In the genomic region with DNA sequence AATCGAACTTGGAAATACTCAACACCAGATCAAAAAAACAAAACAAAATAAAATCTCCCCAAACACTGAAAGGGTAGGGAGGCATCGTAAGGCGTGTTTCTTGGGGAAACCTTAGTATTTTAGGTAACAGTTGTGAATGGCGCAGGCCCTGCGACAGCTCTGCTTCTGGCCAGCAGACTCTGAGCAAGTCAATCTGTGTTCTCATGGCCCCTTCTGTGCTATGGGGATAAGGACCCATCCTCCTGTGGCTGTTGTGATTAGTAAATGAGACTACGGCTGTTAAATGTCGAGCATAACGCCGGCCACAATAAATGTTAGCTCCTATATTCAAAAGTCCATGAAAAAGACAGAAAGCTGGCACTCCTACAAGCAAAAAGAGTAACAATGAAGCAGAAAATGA, we compare ENCODE assay signal across 20 cellular contexts. TPM values are rescaled to one million over a fixed set of nuclear protein-coding genes. Genes with fewer than 3 reads are reported as not detected.
DNase-seq lines count a peak whose midpoint lies in the region; ATAC-seq and TF ChIP-seq lines count a peak whose summit lies in the region.
"Had no signal": no experiment of that assay in that cellular context is flagged by ENCODE, and none has a peak within 500 bp of the region (broad histone marks: within the 10 kb centered on the region; RNA-seq: fewer than 3 reads in every experiment).

No MANE protein-coding gene starts in this region.

- ATAC-seq in stimulated activated effector memory CD8-positive, alpha-beta T cell treated with anti-CD3 and anti-CD28 coated beads, Interleukin-12 subunit alpha, Interleukin-12 subunit beta, amount 100 ng/mL, for 72 hours: no peak
- ATAC-seq in HG02610 (IDR thresholded peaks at IDR 0.05; ENCODE audit: unreplicated experiment): no peak
- ATAC-seq: HepG2, lower lobe of right lung had no signal

- H3F3A ChIP-seq in SK-N-SH (replicated peaks; ENCODE audit: insufficient read depth): peaks cover 12% of the 10 kb centered on the region

- H3K9ac ChIP-seq in SK-N-SH: 0 out of 2 replicates have a peak overlapping the region, but pooled peaks have one; percentile 10
- H3K9ac ChIP-seq: parathyroid adenoma had no signal

- TF ChIP-seq RAD21 in SK-N-SH (IDR thresholded peaks at IDR 0.05; ENCODE audit: low read length): no peak

- H3K27me3 ChIP-seq in SK-N-SH (ENCODE audit: insufficient read depth) (no peaks in the 10 kb centered on the region), brain microvascular endothelial cell (replicated peaks) (no peaks in the 10 kb centered on the region)

- H3K4me1 Mint-ChIP-seq in activated naive CD4-positive, alpha-beta T cell treated with anti-CD3 and anti-CD28 coated beads, Interleukin-2, amount 10 ng/mL, durations not matched to agents 7 days and 5 days: peaks cover 41% of the 10 kb centered on the region
- H3K4me1 Mint-ChIP-seq in stimulated activated effector memory CD8-positive, alpha-beta T cell treated with anti-CD3 and anti-CD28 coated beads, Interleukin-12 subunit alpha, Interleukin-12 subunit beta, amount 100 ng/mL, for 72 hours: peaks cover 24% of the 10 kb centered on the region
- H3K4me1 Mint-ChIP-seq: immature natural killer cell had no signal

- peak overlapping the region; percentile 70 to 74 for H3K27ac ChIP-seq in SK-N-SH (ENCODE audit: low read depth in 2 of 2, low read length in 1 of 2)
- H3K27ac ChIP-seq in brain microvascular endothelial cell: peak overlapping the region; percentile 90
- H3K27ac ChIP-seq: lower lobe of right lung, parathyroid adenoma had no signal

- 0 out of 2 replicates have a peak overlapping the region, but pooled peaks have one; percentile 16 for H3K4me2 ChIP-seq in SK-N-SH

- no peaks in the 10 kb centered on the region for H3K9me2 ChIP-seq in SK-N-SH

- peaks cover 68% of the 10 kb centered on the region for H3K36me3 Mint-ChIP-seq in activated naive CD4-positive, alpha-beta T cell treated with anti-CD3 and anti-CD28 coated beads, Interleukin-2, amount 10 ng/mL, durations not matched to agents 7 days and 5 days
- peaks cover 84% of the 10 kb centered on the region for H3K36me3 Mint-ChIP-seq in stimulated activated effector memory CD8-positive, alpha-beta T cell treated with anti-CD3 and anti-CD28 coated beads, Interleukin-12 subunit alpha, Interleukin-12 subunit beta, amount 100 ng/mL, for 72 hours

- POLR2A ChIA-PET in SK-N-SH (lab: Yijun Ruan, JAX): no interaction called here

- in situ Hi-C loops in brain microvascular endothelial cell (cut with HindIII; ENCODE audit: low pct_ligation_motif_present, low sequenced_read_pairs): no loop called here

- H3K36me3 ChIP-seq in SK-N-SH (replicated peaks in 1 of 2; ENCODE audit: control insufficient read depth in 1 of 2, insufficient read depth in 2 of 2, low read length in 1 of 2) (peaks cover 18 to 48% of the 10 kb centered on the region in 2 experiments), brain microvascular endothelial cell (replicated peaks) (peaks cover 42% of the 10 kb centered on the region)

- H3K27me3 Mint-ChIP-seq in activated naive CD4-positive, alpha-beta T cell treated with anti-CD3 and anti-CD28 coated beads, Interleukin-2, amount 10 ng/mL, durations not matched to agents 7 days and 5 days: no peaks in the 10 kb centered on the region

- peak overlapping the region; percentile 86 for H3K27ac Mint-ChIP-seq in activated naive CD4-positive, alpha-beta T cell treated with anti-CD3 and anti-CD28 coated beads, Interleukin-2, amount 10 ng/mL, durations not matched to agents 7 days and 5 days
- H3K27ac Mint-ChIP-seq in stimulated activated effector memory CD8-positive, alpha-beta T cell treated with anti-CD3 and anti-CD28 coated beads, Interleukin-12 subunit alpha, Interleukin-12 subunit beta, amount 100 ng/mL, for 72 hours: peak overlapping the region; percentile 84

- no peaks in the 10 kb centered on the region for H3K9me3 ChIP-seq in SK-N-SH
- H3K9me3 ChIP-seq: lower lobe of right lung had no signal

- no peaks in the 10 kb centered on the region for H3K79me2 ChIP-seq in SK-N-SH (ENCODE audit: insufficient read depth)

- DNase-seq in activated naive CD4-positive, alpha-beta T cell treated with anti-CD3 and anti-CD28 coated beads, Interleukin-2, amount 10 ng/mL, durations not matched to agents 7 days and 5 days: no peak
- DNase-seq in activated naive CD4-positive, alpha-beta T cell treated with anti-CD3 and anti-CD28 coated beads, Interleukin-2, amount 50 U/mL, for 16 hours: no peak
- DNase-seq in SK-N-SH: no peak
- no peak for DNase-seq in brain microvascular endothelial cell
- no peak for DNase-seq in stimulated activated effector memory CD8-positive, alpha-beta T cell treated with anti-CD3 and anti-CD28 coated beads, Interleukin-12 subunit alpha, Interleukin-12 subunit beta, amount 100 ng/mL, for 72 hours (ENCODE audit: low spot score in 2 of 2)
- DNase-seq in dermis blood vessel endothelial cell: no peak
- DNase-seq in GDM1 (lab: John Stamatoyannopoulos, UW): no peak
- DNase-seq: Calu3; caudate nucleus; head of caudate nucleus; immature natural killer cell; lower lobe of right lung; MV-4-11; NCI-H2029; NCI-H446 treated with DMSO at 0.1 percent for 48 hours; SIG-M5; stimulated activated CD4-positive, alpha-beta T cell treated with anti-CD3 and anti-CD28 coated beads, Interleukin-2, amount 100 ng/mL, for 48 hours had no signal

- H3K4me3 ChIP-seq in SK-N-SH (ENCODE audit: low read depth in 2 of 2, low read length in 1 of 2) (no peak overlapping the region), brain microvascular endothelial cell (ENCODE audit: low read depth, low read length) (no peak overlapping the region)
- H3K4me3 ChIP-seq: lower lobe of right lung had no signal

- H3K4me3 Mint-ChIP-seq in activated naive CD4-positive, alpha-beta T cell treated with anti-CD3 and anti-CD28 coated beads, Interleukin-2, amount 10 ng/mL, durations not matched to agents 7 days and 5 days: no peak overlapping the region
- peak overlapping the region; percentile 38 for H3K4me3 Mint-ChIP-seq in stimulated activated effector memory CD8-positive, alpha-beta T cell treated with anti-CD3 and anti-CD28 coated beads, Interleukin-12 subunit alpha, Interleukin-12 subunit beta, amount 100 ng/mL, for 72 hours
- H3K4me3 Mint-ChIP-seq: immature natural killer cell had no signal

- no peak for TF ChIP-seq EP300 in SK-N-SH (IDR thresholded peaks at IDR 0.05; ENCODE audit: borderline replicate concordance in 1 of 2, low read depth in 1 of 2, low read length in 1 of 2)

- H4K20me1 ChIP-seq in SK-N-SH (ENCODE audit: insufficient read depth): no peaks in the 10 kb centered on the region

- CTCF ChIA-PET in activated naive CD4-positive, alpha-beta T cell treated with anti-CD3 and anti-CD28 coated beads, Interleukin-2, amount 10 ng/mL, durations not matched to agents 7 days and 5 days (lab: Charles Lee): interaction anchor here (0.5 to 1.2 kb wide), 2 partner anchors 9 to 24 kb away, joined by 4 read pairs; no protein-coding TSS in a partner anchor
- CTCF ChIA-PET in SK-N-SH (lab: Yijun Ruan, JAX): interaction anchor here (0.8 kb wide), 2 partner anchors 18 to 38 kb away, joined by 3 read pairs; no protein-coding TSS in a partner anchor

- peaks cover 7 to 21% of the 10 kb centered on the region in 2 experiments; a peak in 3 of 4 replicates for H3K4me1 ChIP-seq in SK-N-SH (ENCODE audit: control insufficient read depth in 1 of 2, insufficient read depth in 2 of 2, low read depth in 1 of 2, low read length in 1 of 2)
- H3K4me1 ChIP-seq: lower lobe of right lung, parathyroid adenoma had no signal

- peaks cover 3% of the 10 kb centered on the region for H3K9me3 Mint-ChIP-seq in activated naive CD4-positive, alpha-beta T cell treated with anti-CD3 and anti-CD28 coated beads, Interleukin-2, amount 10 ng/mL, durations not matched to agents 7 days and 5 days
- no peaks in the 10 kb centered on the region for H3K9me3 Mint-ChIP-seq in stimulated activated effector memory CD8-positive, alpha-beta T cell treated with anti-CD3 and anti-CD28 coated beads, Interleukin-12 subunit alpha, Interleukin-12 subunit beta, amount 100 ng/mL, for 72 hours
- H3K9me3 Mint-ChIP-seq: immature natural killer cell had no signal

- no peak for TF ChIP-seq CTCF in SK-N-SH (IDR thresholded peaks at IDR 0.05)
- TF ChIP-seq CTCF in brain microvascular endothelial cell (IDR thresholded peaks at IDR 0.05; ENCODE audit: low read depth, low read length, missing control alignments): no peak

- WGBS in SK-N-SH (ENCODE audit: low lambda C conversion rate): 92% methylated on average over 9 of the region's 9 CpGs

- no peak overlapping the region for H2AFZ ChIP-seq in SK-N-SH (ENCODE audit: low read depth)
- H2AFZ ChIP-seq: parathyroid adenoma had no signal

TF ChIP-seq in SK-N-SH, 30 proteins besides CTCF, POLR2A, EP300 and RAD21 (continues in another document):
- TF ChIP-seq, protein P1, sequence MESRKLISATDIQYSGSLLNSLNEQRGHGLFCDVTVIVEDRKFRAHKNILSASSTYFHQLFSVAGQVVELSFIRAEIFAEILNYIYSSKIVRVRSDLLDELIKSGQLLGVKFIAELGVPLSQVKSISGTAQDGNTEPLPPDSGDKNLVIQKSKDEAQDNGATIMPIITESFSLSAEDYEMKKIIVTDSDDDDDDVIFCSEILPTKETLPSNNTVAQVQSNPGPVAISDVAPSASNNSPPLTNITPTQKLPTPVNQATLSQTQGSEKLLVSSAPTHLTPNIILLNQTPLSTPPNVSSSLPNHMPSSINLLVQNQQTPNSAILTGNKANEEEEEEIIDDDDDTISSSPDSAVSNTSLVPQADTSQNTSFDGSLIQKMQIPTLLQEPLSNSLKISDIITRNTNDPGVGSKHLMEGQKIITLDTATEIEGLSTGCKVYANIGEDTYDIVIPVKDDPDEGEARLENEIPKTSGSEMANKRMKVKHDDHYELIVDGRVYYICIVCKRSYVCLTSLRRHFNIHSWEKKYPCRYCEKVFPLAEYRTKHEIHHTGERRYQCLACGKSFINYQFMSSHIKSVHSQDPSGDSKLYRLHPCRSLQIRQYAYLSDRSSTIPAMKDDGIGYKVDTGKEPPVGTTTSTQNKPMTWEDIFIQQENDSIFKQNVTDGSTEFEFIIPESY (IDR thresholded peaks at IDR 0.05; ENCODE audit: borderline replicate concordance, low read depth): no peak
- TF ChIP-seq, protein P2, sequence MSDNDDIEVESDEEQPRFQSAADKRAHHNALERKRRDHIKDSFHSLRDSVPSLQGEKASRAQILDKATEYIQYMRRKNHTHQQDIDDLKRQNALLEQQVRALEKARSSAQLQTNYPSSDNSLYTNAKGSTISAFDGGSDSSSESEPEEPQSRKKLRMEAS (IDR thresholded peaks at IDR 0.05; ENCODE audit: low read depth): no peak

RNA-seq across cellular contexts. Expression of a gene that starts 27.0 kb away (rescaled TPM):
- polyA plus RNA-seq in SK-N-SH (2012; rRNA removed): 18.5 and 20.4 TPM in 2 replicates
- polyA plus RNA-seq in SK-N-SH (2012; cell fraction: cytosol; rRNA removed): 20.1 and 23.9 TPM in 2 replicates
- polyA plus RNA-seq in SK-N-SH (2012; cell fraction: nucleus; rRNA removed): 11.7 and 11.9 TPM in 2 replicates
- total RNA-seq in dermis blood vessel endothelial cell: 12.3 and 12.8 TPM in 2 replicates

RNA-seq across cellular contexts. Expression of a gene that starts 35.6 kb away (rescaled TPM):
- 0.54 and 0.92 TPM in 2 replicates for polyA plus RNA-seq in SK-N-SH (2012; rRNA removed)
- polyA plus RNA-seq in SK-N-SH (2012; cell fraction: cytosol; rRNA removed): 0.64 and 0.66 TPM in 2 replicates
- polyA plus RNA-seq in SK-N-SH (2012; cell fraction: nucleus; rRNA removed): 0.36 and 0.99 TPM in 2 replicates
- 0.85 and 6.0 TPM in 2 replicates for total RNA-seq in dermis blood vessel endothelial cell
- total RNA-seq: lower lobe of right lung had no signal
- polyA plus RNA-seq: immature natural killer cell had no signal

RNA-seq across cellular contexts. Expression of a gene that starts 44.3 kb away (rescaled TPM):
- 25.9 and 26.5 TPM in 2 replicates for polyA plus RNA-seq in SK-N-SH (2012; rRNA removed)
- polyA plus RNA-seq in SK-N-SH (2012; cell fraction: cytosol; rRNA removed): 28.8 and 32.4 TPM in 2 replicates
- polyA plus RNA-seq in SK-N-SH (2012; cell fraction: nucleus; rRNA removed): 38.5 and 52.3 TPM in 2 replicates
- total RNA-seq in dermis blood vessel endothelial cell: 40.6 and 70.3 TPM in 2 replicates
